In the genomic region with DNA sequence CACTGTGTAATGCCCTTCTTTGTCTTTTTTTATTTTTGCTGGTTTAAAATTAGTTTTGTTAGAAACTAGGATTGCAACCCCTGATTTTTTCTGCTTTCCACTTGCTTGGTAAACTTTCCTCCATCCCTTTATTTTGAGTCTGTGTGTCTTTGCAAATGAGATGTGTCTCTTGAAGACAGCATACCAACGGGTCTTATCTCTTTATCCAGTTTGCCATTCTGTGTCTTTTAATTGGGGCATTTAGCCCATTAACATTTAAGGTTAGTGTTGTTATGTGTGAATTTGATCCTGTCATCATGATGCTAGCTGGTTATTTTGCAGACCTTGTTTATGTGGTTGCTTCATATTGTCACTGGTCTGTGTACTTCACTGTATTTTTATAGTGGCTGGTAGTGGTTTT, we compare ENCODE assay signal across 27 cellular contexts.
A peak's percentile ranks its signal among the peaks of the same experiment; 100 is the strongest.
DNase-seq lines count a peak whose midpoint lies in the region; TF ChIP-seq lines count a peak whose summit lies in the region.
"Had no signal": no experiment of that assay in that cellular context is flagged by ENCODE, and none has a peak within 500 bp of the region (broad histone marks: within the 10 kb centered on the region; RNA-seq: fewer than 3 reads in every experiment).

No MANE protein-coding gene starts in this region.

- no peak overlapping the region for H3K4me3 ChIP-seq in HEK293 (ENCODE audit: low read depth, low read length)
- H3K4me3 ChIP-seq: A549; BLaER1; BLaER1 treated with 17β-estradiol and CSF1 and Interleukin-3, amounts not matched to agents 10 nM and 100 nM had no signal

- H3K27ac ChIP-seq in HEK293 (ENCODE audit: extremely low read depth, low read depth, low read length) = no peak overlapping the region
- H3K27ac ChIP-seq: 22Rv1; A549; BLaER1; BLaER1 treated with 17β-estradiol and CSF1 and Interleukin-3, amounts not matched to agents 10 nM and 100 nM; C4-2B had no signal

- CTCF ChIA-PET in HEK293 (lab: Yijun Ruan, JAX) = interaction anchor here (13.0 kb wide), 1 partner anchor 70 kb away, joined by 209 read pairs; no protein-coding TSS in a partner anchor

- H3K4me1 ChIP-seq in HEK293 (ENCODE audit: control insufficient read depth, insufficient read depth, low read length) = no peaks in the 10 kb centered on the region
- H3K4me1 ChIP-seq: A549, BE2C, Caco-2 had no signal

- no peak for DNase-seq in AG08396 (ENCODE audit: low spot score)
- DNase-seq: 8988T; ACHN; AML-193; BE2C; C1 segment of cervical spinal cord; Caco-2; Calu3; CD4-positive, alpha-beta memory T cell; CD4-positive, alpha-beta T cell; CD4-positive, CD25-positive, alpha-beta regulatory T cell; CD8-positive, alpha-beta memory T cell; CD8-positive, alpha-beta T cell; COR-L47; DMS 273 treated with DMSO at 0.1 percent for 48 hours; DMS153; DMS53; DMS79; DMS79 treated with DMSO at 0.1 percent for 48 hours; DND-41; EL had no signal

- no peaks in the 10 kb centered on the region for H3K36me3 ChIP-seq in HEK293 (ENCODE audit: control insufficient read depth in 2 of 2, insufficient read depth in 1 of 2, low read length in 2 of 2)
- H3K36me3 ChIP-seq: BE2C; BLaER1; BLaER1 treated with 17β-estradiol and CSF1 and Interleukin-3, amounts not matched to agents 10 nM and 100 nM had no signal

- POLR2A ChIA-PET in HEK293 (lab: Yijun Ruan, JAX) = no interaction called here

- TF ChIP-seq CTCF in HEK293 (tag by site-specific recombination; IDR thresholded peaks at IDR 0.05) = no peak

- H3K9me3 ChIP-seq in HEK293 (ENCODE audit: control insufficient read depth, insufficient read depth, low read depth, low read length) = no peaks in the 10 kb centered on the region
- H3K9me3 ChIP-seq: BE2C had no signal

TF ChIP-seq in HEK293, 187 proteins besides CTCF, POLR2A, EP300 and RAD21:
- peak; percentile 95 for TF ChIP-seq SETDB1 (IDR thresholded peaks at IDR 0.05; ENCODE audit: insufficient read length, low read length)
- TF ChIP-seq ZNF600 (tag by site-specific recombination; IDR thresholded peaks at IDR 0.05) = no peak
- TF ChIP-seq, protein P1, sequence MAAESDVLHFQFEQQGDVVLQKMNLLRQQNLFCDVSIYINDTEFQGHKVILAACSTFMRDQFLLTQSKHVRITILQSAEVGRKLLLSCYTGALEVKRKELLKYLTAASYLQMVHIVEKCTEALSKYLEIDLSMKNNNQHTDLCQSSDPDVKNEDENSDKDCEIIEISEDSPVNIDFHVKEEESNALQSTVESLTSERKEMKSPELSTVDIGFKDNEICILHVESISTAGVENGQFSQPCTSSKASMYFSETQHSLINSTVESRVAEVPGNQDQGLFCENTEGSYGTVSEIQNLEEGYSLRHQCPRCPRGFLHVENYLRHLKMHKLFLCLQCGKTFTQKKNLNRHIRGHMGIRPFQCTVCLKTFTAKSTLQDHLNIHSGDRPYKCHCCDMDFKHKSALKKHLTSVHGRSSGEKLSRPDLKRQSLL (tag by site-specific recombination; IDR thresholded peaks at IDR 0.05) = no peak
- TF ChIP-seq GFI1B (tag by site-specific recombination; IDR thresholded peaks at IDR 0.05) = no peak
- no peak for TF ChIP-seq ZSCAN5A (tag by site-specific recombination; IDR thresholded peaks at IDR 0.05)
- TF ChIP-seq ZNF302 (tag by site-specific recombination; IDR thresholded peaks at IDR 0.05; ENCODE audit: low read depth) = no peak
- TF ChIP-seq GLIS1 (tag by site-specific recombination; IDR thresholded peaks at IDR 0.05) = no peak
- no peak for TF ChIP-seq SP2 (tag by site-specific recombination; IDR thresholded peaks at IDR 0.05)
- TF ChIP-seq ZNF664 (tag by site-specific recombination; IDR thresholded peaks at IDR 0.05) = no peak
- no peak for TF ChIP-seq ZSCAN23 (tag by site-specific recombination; IDR thresholded peaks at IDR 0.05)
- TF ChIP-seq ZSCAN30 (tag by site-specific recombination; IDR thresholded peaks at IDR 0.05) = no peak
- TF ChIP-seq ZNF529 (tag by site-specific recombination; IDR thresholded peaks at IDR 0.05; ENCODE audit: insufficient replicate concordance) = peak; percentile 91
